15 cellular contexts compared by ENCODE assay signal in the genomic region with DNA sequence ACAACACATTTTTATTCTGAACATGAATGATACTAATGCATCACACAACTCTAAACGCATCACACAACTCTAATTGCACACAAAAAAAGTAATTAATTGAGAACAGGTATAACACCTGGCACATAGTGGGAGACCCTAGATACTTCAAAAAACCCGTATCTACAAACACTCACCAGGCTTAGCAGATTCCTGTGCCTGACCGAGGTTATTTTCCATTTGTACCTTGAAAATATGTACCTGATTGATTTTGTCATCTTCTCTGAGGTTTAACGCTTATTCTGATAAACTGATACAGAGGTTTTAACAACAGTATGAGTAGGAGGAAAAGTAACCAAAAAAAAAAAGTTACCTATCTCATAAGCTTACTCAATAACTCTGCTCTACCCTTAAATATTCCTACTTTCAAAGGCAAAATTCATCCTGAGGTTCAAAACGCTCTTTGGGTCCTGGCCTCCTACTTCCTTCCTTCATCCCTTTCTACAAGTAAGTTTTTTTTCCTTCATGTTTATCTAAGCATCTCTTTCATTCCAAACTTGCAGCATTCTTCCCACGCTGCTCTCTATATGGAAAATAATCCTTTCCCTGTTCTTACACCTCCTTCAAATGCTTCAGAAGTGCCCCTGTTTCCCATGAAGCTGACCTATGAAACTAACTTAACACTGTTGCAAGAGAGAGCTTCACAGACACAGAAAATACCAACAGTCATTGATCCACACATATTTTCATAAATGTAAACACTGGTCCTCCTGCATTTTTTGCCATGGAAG.
A peak's percentile ranks its signal among the peaks of the same experiment; 100 is the strongest.
DNase-seq lines count a peak whose midpoint lies in the region; ATAC-seq and TF ChIP-seq lines count a peak whose summit lies in the region.
"Had no signal": no experiment of that assay in that cellular context is flagged by ENCODE, and none has a peak within 500 bp of the region (broad histone marks: within the 10 kb centered on the region; RNA-seq: fewer than 3 reads in every experiment).

No MANE protein-coding gene starts in this region.

- H4K20me1 ChIP-seq in DND-41 (ENCODE audit: insufficient read depth, low read length) (peaks cover 89% of the 10 kb centered on the region), osteoblast (ENCODE audit: insufficient read depth, low read length) (peaks cover 86% of the 10 kb centered on the region)

- H3K4me3 ChIP-seq in DND-41 (ENCODE audit: low read depth in 1 of 2, low read length in 2 of 2) = no peak overlapping the region
- no peak overlapping the region for H3K4me3 ChIP-seq in osteoblast (ENCODE audit: insufficient read depth, low read length)
- no peak overlapping the region for H3K4me3 ChIP-seq in uterus
- H3K4me3 ChIP-seq: SK-N-MC had no signal

- H3K36me3 ChIP-seq in DND-41 (ENCODE audit: insufficient read depth, low read length) (peaks cover 55% of the 10 kb centered on the region), KOPT-K1 (ENCODE audit: insufficient read depth, low read length) (peaks cover 91% of the 10 kb centered on the region), osteoblast (ENCODE audit: insufficient read depth, low read length) (peaks cover 32% of the 10 kb centered on the region), uterus (no peaks in the 10 kb centered on the region)

- H3K27me3 ChIP-seq in DND-41 (ENCODE audit: insufficient read depth, low read length, poor library complexity) (no peaks in the 10 kb centered on the region), osteoblast (ENCODE audit: insufficient read depth, low read length) (no peaks in the 10 kb centered on the region), uterus (no peaks in the 10 kb centered on the region)

- H3K9ac ChIP-seq in DND-41 (ENCODE audit: low read depth, low read length) = no peak overlapping the region

- intact Hi-C loops in uterus (cut with DNase I; ENCODE audit: low total_unique reads) = no loop called here

- no peak for TF ChIP-seq POLR2A in uterus (IDR thresholded peaks at IDR 0.05)

- no peak for TF ChIP-seq CTCF in DND-41 (IDR thresholded peaks at IDR 0.05; ENCODE audit: borderline replicate concordance, extremely low read depth, low read length, poor library complexity, severe bottlenecking)
- TF ChIP-seq CTCF in osteoblast (IDR thresholded peaks at IDR 0.05; ENCODE audit: extremely low read depth, low read depth, low read length) = no peak
- TF ChIP-seq CTCF in uterus (IDR thresholded peaks at IDR 0.05) = no peak

- ATAC-seq in DND-41 (ENCODE audit: insufficient read depth, low read depth) = no peak

- no peak overlapping the region for H2AFZ ChIP-seq in DND-41 (ENCODE audit: low read depth, low read length)
- no peak overlapping the region for H2AFZ ChIP-seq in osteoblast (ENCODE audit: low read length)

- H3K4me2 ChIP-seq in DND-41 (ENCODE audit: insufficient read depth, low read length) = peak overlapping the region; percentile 78; the same call in 1 of the 2 replicates
- peak overlapping the region; percentile 15 for H3K4me2 ChIP-seq in osteoblast (ENCODE audit: insufficient read depth, low read length)

- no peak for DNase-seq in DND-41
- peak; percentile 21 for DNase-seq in amniotic epithelial cell (ENCODE audit: low read depth)
- DNase-seq in osteoblast (ENCODE audit: insufficient read length, low spot score, missing footprints) = no peak
- no peak for DNase-seq in mesenteric fat pad (ENCODE audit: low spot score)
- no peak for DNase-seq in uterus
- DNase-seq in anterior cingulate cortex (lab: John Stamatoyannopoulos, UW) = no peak
- no peak for DNase-seq in hippocampal formation (lab: John Stamatoyannopoulos, UW)
- DNase-seq: Caco-2; mammary epithelial cell; NCI-H1436 treated with DMSO at 0.1 percent for 48 hours; NCI-H82; posterior cingulate gyrus; stimulated activated CD4-positive, alpha-beta T cell treated with anti-CD3 and anti-CD28 coated beads, Interleukin-1b, Interleukin-23, amount 100 ng/mL, for 48 hours had no signal

- H3K4me1 ChIP-seq in DND-41 (ENCODE audit: insufficient read depth, low read length) (peaks cover 61% of the 10 kb centered on the region), osteoblast (ENCODE audit: insufficient read depth, low read length) (peaks cover 78% of the 10 kb centered on the region), uterus (peaks cover 9% of the 10 kb centered on the region in 2 donors)
- H3K4me1 ChIP-seq: Caco-2 had no signal

- H3K27ac ChIP-seq in DND-41 (ENCODE audit: low read length) = peak overlapping the region; percentile 13; the same call in 1 of the 2 replicates
- peak overlapping the region; percentile 99 for H3K27ac ChIP-seq in KOPT-K1 (ENCODE audit: low read depth, low read length, poor library complexity, severe bottlenecking)
- peak overlapping the region; percentile 98 for H3K27ac ChIP-seq in osteoblast (ENCODE audit: low read depth, low read length)
- peak overlapping the region in 1 of 2 donors; percentile 33 for H3K27ac ChIP-seq in uterus
- H3K27ac ChIP-seq: SK-N-MC had no signal

- no peaks in the 10 kb centered on the region for H3K9me3 ChIP-seq in DND-41 (ENCODE audit: insufficient read depth, low read length, severe bottlenecking)
- H3K9me3 ChIP-seq in KOPT-K1 (ENCODE audit: insufficient read depth, low read length, poor library complexity, severe bottlenecking) = no peaks in the 10 kb centered on the region
- H3K9me3 ChIP-seq in osteoblast (ENCODE audit: low read depth, low read length) = no peaks in the 10 kb centered on the region
- no peaks in the 10 kb centered on the region for H3K9me3 ChIP-seq in uterus
- H3K9me3 ChIP-seq: Caco-2 had no signal

- H3K79me2 ChIP-seq in DND-41 (ENCODE audit: insufficient read depth, low read length) (peaks cover 100% of the 10 kb centered on the region), osteoblast (ENCODE audit: insufficient read depth, low read length) (peaks cover 99% of the 10 kb centered on the region)
